Comparison of ENCODE assay signal across 11 cellular contexts in the genomic region with DNA sequence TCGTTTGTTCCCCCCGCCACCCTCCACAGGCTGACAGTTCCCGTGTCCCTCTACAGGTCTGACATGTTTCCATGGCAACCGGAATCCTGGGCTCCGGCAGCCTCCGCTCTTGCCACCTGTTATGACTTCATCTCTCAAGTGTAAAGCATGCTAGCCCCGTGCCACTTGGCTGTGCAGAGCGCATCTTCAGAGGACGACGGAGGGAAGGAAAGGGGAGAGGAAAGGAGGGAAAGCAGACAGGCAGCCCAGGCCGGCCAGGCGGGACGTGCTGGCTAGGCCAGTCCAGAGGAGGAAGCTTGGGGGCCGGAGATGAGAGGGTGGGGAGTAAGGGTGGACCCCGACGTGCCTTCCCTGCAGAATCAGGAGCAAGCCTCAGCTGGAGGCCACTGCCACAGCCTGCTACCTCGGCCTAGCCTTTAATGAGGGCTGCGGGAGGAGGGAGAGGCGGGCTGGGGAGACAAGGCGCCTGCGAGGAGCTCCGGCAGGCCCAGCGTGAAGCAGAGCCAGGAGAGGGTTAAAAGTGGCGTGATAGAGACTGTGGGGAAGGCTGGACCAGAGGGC.
DNase-seq lines count a peak whose midpoint lies in the region; ATAC-seq and TF ChIP-seq lines count a peak whose summit lies in the region.
"Had no signal": no experiment of that assay in that cellular context is flagged by ENCODE, and none has a peak within 500 bp of the region (broad histone marks: within the 10 kb centered on the region; RNA-seq: fewer than 3 reads in every experiment).

No MANE protein-coding gene starts in this region.

- no peak overlapping the region for H3K27ac ChIP-seq in heart right ventricle
- no peak overlapping the region for H3K27ac ChIP-seq in right atrium auricular region
- H3K27ac ChIP-seq: parathyroid adenoma had no signal

- H3K27me3 ChIP-seq in heart right ventricle (no peaks in the 10 kb centered on the region), right atrium auricular region (no peaks in the 10 kb centered on the region)

- H3K36me3 ChIP-seq in heart right ventricle (peaks cover 0 to 13% (median 0%) of the 10 kb centered on the region in 9 donors), right atrium auricular region (no peaks in the 10 kb centered on the region)

- WGBS in heart right ventricle, 2 donors = 58 to 62% methylated on average over 24 of the region's 24 CpGs

- ATAC-seq in heart right ventricle (peak in 7 of 8 donors; percentile 6 to 52 (median 23)), HG03175 (IDR thresholded peaks at IDR 0.05; ENCODE audit: unreplicated experiment) (no peak), GM19467 (IDR thresholded peaks at IDR 0.05; ENCODE audit: unreplicated experiment) (no peak)

- no peak overlapping the region for H3K4me3 ChIP-seq in heart right ventricle
- no peak overlapping the region for H3K4me3 ChIP-seq in right atrium auricular region

- TF ChIP-seq CTCF in heart right ventricle (IDR thresholded peaks at IDR 0.05) (no peak), right atrium auricular region (IDR thresholded peaks at IDR 0.05) (no peak)

- DNase-seq in heart right ventricle (no peak), right atrium auricular region (ENCODE audit: low spot score) (no peak), SHP77 (lab: John Stamatoyannopoulos, UW) (peak; percentile 53 to 58), head of caudate nucleus (peak in 27 of 42 donors; percentile 11 to 59 (median 30)), NCI-H2081 treated with DMSO at 0.1 percent for 48 hours (lab: John Stamatoyannopoulos, UW) (no peak), middle frontal gyrus (ENCODE audit: extremely low spot score, low spot score) (no peak)
- DNase-seq: activated naive CD4-positive, alpha-beta T cell treated with anti-CD3 and anti-CD28 coated beads for 36 hours; H9 had no signal

- intact Hi-C loops in heart right ventricle (cut with DNase I) (no loop called here), head of caudate nucleus (cut with DNase I) (no loop called here)

- H3K9me3 ChIP-seq in heart right ventricle = peaks cover 0 to under 1% (median 0%) of the 10 kb centered on the region in 11 donors
- no peaks in the 10 kb centered on the region for H3K9me3 ChIP-seq in right atrium auricular region

- H3K4me1 ChIP-seq in heart right ventricle = peaks cover 0 to 11% (median 7%) of the 10 kb centered on the region in 9 donors
- peaks cover 0 to 8% of the 10 kb centered on the region in 2 donors for H3K4me1 ChIP-seq in right atrium auricular region

Comparison
In these comparisons a context has a peak if more than half of its experiments do, and no peak if none do; other contexts are left out.
1. ATAC-seq: peak in heart right ventricle (7 of 8); none in HG03175 (single experiment) and GM19467 (single experiment).
2. DNase-seq: peak in SHP77 (2 of 2) and head of caudate nucleus (27 of 42); none in heart right ventricle (0 of 2), right atrium auricular region (single experiment), NCI-H2081 treated with DMSO at 0.1 percent for 48 hours (single experiment) and middle frontal gyrus (single experiment).